Comparison of ENCODE assay signal across 14 cellular contexts in genomic region chr16:17408955-17409441, GRCh38.
DNase-seq lines count a peak whose midpoint lies in the region; ATAC-seq and TF ChIP-seq lines count a peak whose summit lies in the region.
"Had no signal": no experiment of that assay in that cellular context is flagged by ENCODE, and none has a peak within 500 bp of the region (broad histone marks: within the 10 kb centered on the region; RNA-seq: fewer than 3 reads in every experiment).

No MANE protein-coding gene starts in this region.

- intact Hi-C loops in esophagus squamous epithelium (cut with DNase I) = no loop called here

- H3K4me3 Mint-ChIP-seq in natural killer cell treated with Interleukin-12 subunit alpha and Interleukin-12 subunit beta and Interleukin-15 and Interleukin-18, amount 100 ng/mL, for 72 hours = no peak overlapping the region
- H3K4me3 Mint-ChIP-seq: activated CD8-positive, alpha-beta T cell treated with anti-CD3 and anti-CD28 coated beads, Interleukin-2, amount 10 ng/mL, durations not matched to agents 7 days and 5 days; activated naive CD8-positive, alpha-beta T cell; CD4-positive, alpha-beta T cell had no signal

- ATAC-seq in HG03280 (IDR thresholded peaks at IDR 0.05; ENCODE audit: unreplicated experiment) = peak; percentile 72
- ATAC-seq in natural killer cell treated with Interleukin-12 subunit alpha and Interleukin-12 subunit beta and Interleukin-15 and Interleukin-18, amount 100 ng/mL, for 72 hours = no peak
- no peak for ATAC-seq in HG03521 (IDR thresholded peaks at IDR 0.05; ENCODE audit: unreplicated experiment)
- ATAC-seq: activated CD8-positive, alpha-beta T cell treated with anti-CD3 and anti-CD28 coated beads, Interleukin-2, amount 10 ng/mL, durations not matched to agents 7 days and 5 days had no signal

- H3K4me1 Mint-ChIP-seq in natural killer cell treated with Interleukin-12 subunit alpha and Interleukin-12 subunit beta and Interleukin-15 and Interleukin-18, amount 100 ng/mL, for 72 hours (ENCODE audit: low read depth in 2 of 2) = peaks cover 10 to 39% of the 10 kb centered on the region in 2 donors

- no peaks in the 10 kb centered on the region for H3K9me3 Mint-ChIP-seq in natural killer cell treated with Interleukin-12 subunit alpha and Interleukin-12 subunit beta and Interleukin-15 and Interleukin-18, amount 100 ng/mL, for 72 hours
- H3K9me3 Mint-ChIP-seq: CD4-positive, alpha-beta T cell had no signal

- H3K36me3 Mint-ChIP-seq in natural killer cell treated with Interleukin-12 subunit alpha and Interleukin-12 subunit beta and Interleukin-15 and Interleukin-18, amount 100 ng/mL, for 72 hours = no peaks in the 10 kb centered on the region

- H3K36me3 ChIP-seq in esophagus squamous epithelium = no peaks in the 10 kb centered on the region
- H3K36me3 ChIP-seq: upper lobe of left lung had no signal

- TF ChIP-seq CTCF in GM12864 (IDR thresholded peaks at IDR 0.05; ENCODE audit: low read depth, low read length, missing control alignments) = no peak
- TF ChIP-seq CTCF in GM20000 (IDR thresholded peaks at IDR 0.05; ENCODE audit: extremely low read depth, missing control alignments) = no peak
- TF ChIP-seq CTCF in esophagus squamous epithelium (IDR thresholded peaks at IDR 0.05) = no peak

- no peaks in the 10 kb centered on the region for H3K9me3 ChIP-seq in esophagus squamous epithelium
- H3K9me3 ChIP-seq: upper lobe of left lung had no signal

- H3K27ac Mint-ChIP-seq in natural killer cell treated with Interleukin-12 subunit alpha and Interleukin-12 subunit beta and Interleukin-15 and Interleukin-18, amount 100 ng/mL, for 72 hours = peak overlapping the region in 1 of 2 donors; percentile 47
- H3K27ac Mint-ChIP-seq: activated CD8-positive, alpha-beta T cell treated with anti-CD3 and anti-CD28 coated beads, Interleukin-2, amount 10 ng/mL, durations not matched to agents 7 days and 5 days; activated naive CD8-positive, alpha-beta T cell; CD4-positive, alpha-beta T cell had no signal

- peak in 1 of 4 donors; percentile 12 for TF ChIP-seq POLR2A in esophagus squamous epithelium (IDR thresholded peaks at IDR 0.05)

- WGBS in esophagus squamous epithelium, 2 donors = 33 to 53% methylated on average over 7 of the region's 7 CpGs

- H3K27me3 Mint-ChIP-seq in natural killer cell treated with Interleukin-12 subunit alpha and Interleukin-12 subunit beta and Interleukin-15 and Interleukin-18, amount 100 ng/mL, for 72 hours = no peaks in the 10 kb centered on the region
- H3K27me3 Mint-ChIP-seq: activated naive CD8-positive, alpha-beta T cell; CD4-positive, alpha-beta T cell had no signal

- peak overlapping the region in 3 of 4 donors; percentile 38 to 91 (median 58) for H3K27ac ChIP-seq in esophagus squamous epithelium
- H3K27ac ChIP-seq: SK-N-MC, upper lobe of left lung had no signal

- peaks cover 0 to 44% (median 23%) of the 10 kb centered on the region in 3 donors for H3K4me1 ChIP-seq in esophagus squamous epithelium

- H3K4me3 ChIP-seq in GM12864 (ENCODE audit: low read depth, low read length) = no peak overlapping the region
- H3K4me3 ChIP-seq in esophagus squamous epithelium = no peak overlapping the region
- H3K4me3 ChIP-seq: SK-N-MC, upper lobe of left lung had no signal

- H3K27me3 ChIP-seq in esophagus squamous epithelium = no peaks in the 10 kb centered on the region
- H3K27me3 ChIP-seq: upper lobe of left lung had no signal

- DNase-seq in GM12864 (ENCODE audit: low read depth) = peak; percentile 83
- DNase-seq in GM20000 (ENCODE audit: low spot score) = peak; percentile 52
- no peak for DNase-seq in esophagus squamous epithelium (lab: John Stamatoyannopoulos, UW)
- DNase-seq in natural killer cell treated with Interleukin-12 subunit alpha and Interleukin-12 subunit beta and Interleukin-15 and Interleukin-18, amount 100 ng/mL, for 72 hours (ENCODE audit: low spot score) = no peak
- no peak for DNase-seq in activated naive CD4-positive, alpha-beta T cell treated with anti-CD3 and anti-CD28 coated beads, Interleukin-2, amount 50 U/mL, for 16 hours
- no peak for DNase-seq in cerebellum (ENCODE audit: low spot score)
- DNase-seq: activated CD8-positive, alpha-beta T cell treated with anti-CD3 and anti-CD28 coated beads, Interleukin-2, amount 10 ng/mL, durations not matched to agents 7 days and 5 days; CD4-positive, alpha-beta T cell; mammary epithelial cell; upper lobe of left lung had no signal

Comparison
In these comparisons a context has a peak if more than half of its experiments do, and no peak if none do; other contexts are left out.
1. DNase-seq: peak in GM12864 (single experiment) and GM20000 (single experiment); none in esophagus squamous epithelium (single experiment), natural killer cell treated with Interleukin-12 subunit alpha and Interleukin-12 subunit beta and Interleukin-15 and Interleukin-18, amount 100 ng/mL, for 72 hours (single experiment), activated naive CD4-positive, alpha-beta T cell treated with anti-CD3 and anti-CD28 coated beads, Interleukin-2, amount 50 U/mL, for 16 hours (single experiment) and cerebellum (single experiment).